10 cellular contexts compared by ENCODE assay signal in genomic region chr6:6392214-6393068, GRCh38.
A peak's percentile ranks its signal among the peaks of the same experiment; 100 is the strongest.
DNase-seq lines count a peak whose midpoint lies in the region; ATAC-seq, FAIRE-seq and TF ChIP-seq lines count a peak whose summit lies in the region.
"Had no signal": no experiment of that assay in that cellular context is flagged by ENCODE, and none has a peak within 500 bp of the region (broad histone marks: within the 10 kb centered on the region; RNA-seq: fewer than 3 reads in every experiment).

No MANE protein-coding gene starts in this region.

- H3K4me1 Mint-ChIP-seq in CD14-positive monocyte = peaks cover 82% of the 10 kb centered on the region
- H3K4me1 Mint-ChIP-seq in T-helper 2 cell treated with Interferon-gamma antibody and Interleukin-4, amounts not matched to agents 5 μg/mL and 100 μg/mL, for 36 hours (ENCODE audit: low read depth) = no peaks in the 10 kb centered on the region

- H3K27ac Mint-ChIP-seq in CD14-positive monocyte = peak overlapping the region; percentile 71 to 92 (median 88)
- no peak overlapping the region for H3K27ac Mint-ChIP-seq in T-helper 2 cell treated with Interferon-gamma antibody and Interleukin-4, amounts not matched to agents 5 μg/mL and 100 μg/mL, for 36 hours

- no peak overlapping the region for H3K27ac ChIP-seq in trophoblast cell (ENCODE audit: low read depth, low read length)
- H3K27ac ChIP-seq: SK-N-MC had no signal

- no peak for TF ChIP-seq CTCF in CD14-positive monocyte (IDR thresholded peaks at IDR 0.05)

- no peak overlapping the region for H4K12ac ChIP-seq in trophoblast cell (ENCODE audit: low read depth, low read length)

- DNase-seq in CD14-positive monocyte (ENCODE audit: low spot score) = no peak
- DNase-seq in GM19239 (ENCODE audit: insufficient read length, low spot score) = no peak
- no peak for DNase-seq in midbrain (lab: John Stamatoyannopoulos, UW)
- DNase-seq in trophoblast cell = no peak
- DNase-seq in T-helper 2 cell treated with Interferon-gamma antibody and Interleukin-4, amounts not matched to agents 5 μg/mL and 100 μg/mL, for 36 hours (ENCODE audit: low spot score) = no peak
- DNase-seq in DMS53 (lab: John Stamatoyannopoulos, UW) = no peak
- DNase-seq: activated CD8-positive, alpha-beta memory T cell treated with anti-CD3 and anti-CD28 coated beads for 24 hours had no signal

- H2AK5ac ChIP-seq in trophoblast cell (ENCODE audit: low read length) = no peak overlapping the region

- H3K27me3 ChIP-seq in trophoblast cell (ENCODE audit: insufficient read depth, low read length) = no peaks in the 10 kb centered on the region

- H3K9ac ChIP-seq in trophoblast cell (ENCODE audit: low read length) = no peak overlapping the region

- H3K4me1 ChIP-seq in trophoblast cell (ENCODE audit: control insufficient read depth in 1 of 2, insufficient read depth in 2 of 2, low read length in 2 of 2) = no peaks in the 10 kb centered on the region

- no peak overlapping the region for H2BK5ac ChIP-seq in trophoblast cell (ENCODE audit: low read depth, low read length, poor library complexity)

- H4K8ac ChIP-seq in trophoblast cell (ENCODE audit: low read depth, low read length) = no peak overlapping the region

- H3K18ac ChIP-seq in trophoblast cell (ENCODE audit: low read length) = no peak overlapping the region

- H3K79me2 ChIP-seq in trophoblast cell (ENCODE audit: control insufficient read depth, insufficient read depth, low read length, poor library complexity) = no peaks in the 10 kb centered on the region

- no peaks in the 10 kb centered on the region for H3K9me3 ChIP-seq in trophoblast cell (ENCODE audit: insufficient read depth, low read depth, low read length)

- H3K14ac ChIP-seq in trophoblast cell (ENCODE audit: low read length) = no peak overlapping the region

- H3K79me1 ChIP-seq in trophoblast cell (ENCODE audit: low read length) = no peaks in the 10 kb centered on the region

- peaks cover 2 to 6% of the 10 kb centered on the region in 2 donors for H3K36me3 Mint-ChIP-seq in CD14-positive monocyte
- no peaks in the 10 kb centered on the region for H3K36me3 Mint-ChIP-seq in T-helper 2 cell treated with Interferon-gamma antibody and Interleukin-4, amounts not matched to agents 5 μg/mL and 100 μg/mL, for 36 hours (ENCODE audit: low read depth)

- H2BK120ac ChIP-seq in trophoblast cell (ENCODE audit: insufficient read depth, low read length, poor library complexity) = no peak overlapping the region

- H3K27me3 Mint-ChIP-seq in CD14-positive monocyte (ENCODE audit: low read depth in 3 of 3) = no peaks in the 10 kb centered on the region
- H3K27me3 Mint-ChIP-seq in T-helper 2 cell treated with Interferon-gamma antibody and Interleukin-4, amounts not matched to agents 5 μg/mL and 100 μg/mL, for 36 hours (ENCODE audit: low read depth) = peaks cover 3% of the 10 kb centered on the region

- no CpG with 5 or more reads among the region's 7 CpGs for WGBS in trophoblast cell (ENCODE audit: extremely low coverage, insufficient coverage, insufficient read length)

- H3K23ac ChIP-seq in trophoblast cell (ENCODE audit: low read length) = no peak overlapping the region

- H4K91ac ChIP-seq in trophoblast cell (ENCODE audit: low read depth, low read length) = no peak overlapping the region

- no peaks in the 10 kb centered on the region for H3K36me3 ChIP-seq in trophoblast cell (ENCODE audit: control insufficient read depth in 1 of 2, insufficient read depth in 2 of 2, low read length in 2 of 2)

- no peak overlapping the region for H3K4me3 ChIP-seq in trophoblast cell (ENCODE audit: low read depth, low read length)
- H3K4me3 ChIP-seq: SK-N-MC had no signal

- peaks cover 0 to 4% (median 2%) of the 10 kb centered on the region in 7 donors for H3K9me3 Mint-ChIP-seq in CD14-positive monocyte
- H3K9me3 Mint-ChIP-seq in T-helper 2 cell treated with Interferon-gamma antibody and Interleukin-4, amounts not matched to agents 5 μg/mL and 100 μg/mL, for 36 hours = no peaks in the 10 kb centered on the region

- peak overlapping the region; percentile 28 to 59 for H3K4me3 Mint-ChIP-seq in CD14-positive monocyte
- H3K4me3 Mint-ChIP-seq in T-helper 2 cell treated with Interferon-gamma antibody and Interleukin-4, amounts not matched to agents 5 μg/mL and 100 μg/mL, for 36 hours = no peak overlapping the region

- peak; percentile 69 for ATAC-seq in HG02642 (IDR thresholded peaks at IDR 0.05; ENCODE audit: poor library complexity, unreplicated experiment)
- ATAC-seq in HG03442 (IDR thresholded peaks at IDR 0.05; ENCODE audit: unreplicated experiment) = peak; percentile 61

- intact Hi-C loops in CD14-positive monocyte (cut with micrococcal nuclease) = loop anchor here in 1 of 2 donors (5.0 kb wide), 1 partner anchor 60 kb away; no protein-coding TSS in a partner anchor

- no peak overlapping the region for H3K4ac ChIP-seq in trophoblast cell (ENCODE audit: low read depth, low read length)

- FAIRE-seq in GM19239 (lab: Jason Lieb, UNC) = peak; percentile 99

- no peak overlapping the region for H2BK12ac ChIP-seq in trophoblast cell (ENCODE audit: low read length)

- H2AFZ ChIP-seq in trophoblast cell (ENCODE audit: insufficient read depth, low read length, poor library complexity) = no peak overlapping the region

- H3K4me2 ChIP-seq in trophoblast cell (ENCODE audit: low read length) = no peak overlapping the region
